Comparison of ENCODE assay signal across 19 cellular contexts in genomic region chr13:104086759-104087158, GRCh38.
A peak's percentile ranks its signal among the peaks of the same experiment; 100 is the strongest.
DNase-seq lines count a peak whose midpoint lies in the region; ATAC-seq and TF ChIP-seq lines count a peak whose summit lies in the region.
"Had no signal": no experiment of that assay in that cellular context is flagged by ENCODE, and none has a peak within 500 bp of the region (broad histone marks: within the 10 kb centered on the region; RNA-seq: fewer than 3 reads in every experiment).

No MANE protein-coding gene starts in this region.

- TF ChIP-seq CTCF in brain microvascular endothelial cell (IDR thresholded peaks at IDR 0.05; ENCODE audit: low read depth, low read length, missing control alignments) (no peak), fibroblast of pulmonary artery (IDR thresholded peaks at IDR 0.05; ENCODE audit: low read length, missing control alignments) (no peak), osteoblast (IDR thresholded peaks at IDR 0.05; ENCODE audit: extremely low read depth, low read depth, low read length) (no peak), tibial artery (IDR thresholded peaks at IDR 0.05) (no peak)

- intact Hi-C loops in tibial artery (cut with DNase I; ENCODE audit: low total_unique reads): no loop called here

- H3K4me3 ChIP-seq in brain microvascular endothelial cell (ENCODE audit: low read depth, low read length) (no peak overlapping the region), fibroblast of pulmonary artery (replicated peaks; ENCODE audit: low read depth, low read length) (no peak overlapping the region), osteoblast (ENCODE audit: insufficient read depth, low read length) (no peak overlapping the region), tibial artery (no peak overlapping the region)
- H3K4me3 ChIP-seq: SJCRH30 had no signal

- H3K9me3 ChIP-seq in osteoblast (ENCODE audit: low read depth, low read length): peaks cover 2% of the 10 kb centered on the region
- peaks cover 0 to 6% (median 0%) of the 10 kb centered on the region in 3 donors for H3K9me3 ChIP-seq in tibial artery
- H3K9me3 ChIP-seq: SJCRH30 had no signal

- H3K4me1 ChIP-seq in osteoblast (ENCODE audit: insufficient read depth, low read length) (no peaks in the 10 kb centered on the region), tibial artery (no peaks in the 10 kb centered on the region)
- H3K4me1 ChIP-seq: SJCRH30 had no signal

- no peaks in the 10 kb centered on the region for H3K79me2 ChIP-seq in osteoblast (ENCODE audit: insufficient read depth, low read length)

- H3K4me2 ChIP-seq in osteoblast (ENCODE audit: insufficient read depth, low read length): no peak overlapping the region
- H3K4me2 ChIP-seq: KMS-11 had no signal

- H2AFZ ChIP-seq in osteoblast (ENCODE audit: low read length): no peak overlapping the region

- no peak for ATAC-seq in GM21717 (IDR thresholded peaks at IDR 0.05; ENCODE audit: unreplicated experiment)
- ATAC-seq: CD8-positive, alpha-beta T cell; Right ventricle myocardium inferior; SK-N-SH treated with all-trans-retinoic acid at 6 μM for 48 hours had no signal

- no peaks in the 10 kb centered on the region for H4K20me1 ChIP-seq in osteoblast (ENCODE audit: insufficient read depth, low read length)

- no peaks in the 10 kb centered on the region for H3K27me3 ChIP-seq in brain microvascular endothelial cell (replicated peaks)
- H3K27me3 ChIP-seq in osteoblast (ENCODE audit: insufficient read depth, low read length): no peaks in the 10 kb centered on the region
- H3K27me3 ChIP-seq in tibial artery: no peaks in the 10 kb centered on the region
- H3K27me3 ChIP-seq: SJCRH30 had no signal

- in situ Hi-C loops in brain microvascular endothelial cell (cut with HindIII; ENCODE audit: low pct_ligation_motif_present, low sequenced_read_pairs): no loop called here

- DNase-seq in NCI-H226: peak; percentile 67
- peak; percentile 32 for DNase-seq in brain microvascular endothelial cell
- DNase-seq in fibroblast of pulmonary artery (ENCODE audit: low read depth): peak; percentile 76
- no peak for DNase-seq in stimulated activated naive CD4-positive, alpha-beta T cell treated with Interleukin-2 at 50 U/mL for 16 hours (lab: John Stamatoyannopoulos, UW)
- no peak for DNase-seq in osteoblast (ENCODE audit: insufficient read length, low spot score, missing footprints)
- DNase-seq in tibial artery: no peak
- DNase-seq: CD8-positive, alpha-beta T cell; DND-41; NCI-H1048; NCI-H1417; NCI-H1694; NCI-H2029 treated with DMSO at 0.1 percent for 48 hours; NCI-H526 treated with DMSO at 0.1 percent for 48 hours; SJCRH30 had no signal

- H3K36me3 ChIP-seq in brain microvascular endothelial cell (replicated peaks) (no peaks in the 10 kb centered on the region), osteoblast (ENCODE audit: insufficient read depth, low read length) (no peaks in the 10 kb centered on the region), tibial artery (no peaks in the 10 kb centered on the region)
- H3K36me3 ChIP-seq: SJCRH30 had no signal

- H3K27ac ChIP-seq in brain microvascular endothelial cell: no peak overlapping the region
- H3K27ac ChIP-seq in osteoblast (ENCODE audit: low read depth, low read length): no peak overlapping the region
- no peak overlapping the region for H3K27ac ChIP-seq in tibial artery
- H3K27ac ChIP-seq: C4-2B, KMS-11, SJCRH30 had no signal

Comparison
In these comparisons a context has a peak if more than half of its experiments do, and no peak if none do; other contexts are left out.
1. DNase-seq: peak in NCI-H226 (single experiment), brain microvascular endothelial cell (single experiment) and fibroblast of pulmonary artery (single experiment); none in stimulated activated naive CD4-positive, alpha-beta T cell treated with Interleukin-2 at 50 U/mL for 16 hours (single experiment), osteoblast (single experiment) and tibial artery (0 of 2).